15 cellular contexts compared by ENCODE assay signal in the genomic region with DNA sequence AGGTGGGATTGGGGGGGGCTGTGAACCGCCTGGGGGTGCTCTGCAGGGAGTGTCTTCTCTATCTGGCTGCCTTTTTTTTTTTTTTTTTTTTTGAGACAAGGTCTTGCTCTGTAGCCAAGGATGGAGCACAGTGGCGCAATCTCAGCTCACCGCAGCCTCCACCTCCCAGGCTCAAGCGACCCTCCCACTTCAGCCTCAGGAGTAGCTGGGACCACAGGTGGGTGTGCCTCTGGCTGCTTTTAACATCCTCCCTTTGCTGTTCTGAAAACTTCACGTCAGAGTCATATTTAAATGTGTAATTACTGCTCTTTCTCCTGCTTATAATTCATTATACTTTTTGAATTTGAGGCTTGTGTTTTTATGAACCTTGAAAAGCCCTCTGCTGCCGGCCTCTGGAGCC.
DNase-seq lines count a peak whose midpoint lies in the region; ATAC-seq, FAIRE-seq and TF ChIP-seq lines count a peak whose summit lies in the region.
"Had no signal": no experiment of that assay in that cellular context is flagged by ENCODE, and none has a peak within 500 bp of the region (broad histone marks: within the 10 kb centered on the region; RNA-seq: fewer than 3 reads in every experiment).

No MANE protein-coding gene starts in this region.

- H3K4me1 Mint-ChIP-seq in activated CD4-positive, alpha-beta T cell treated with anti-CD3 and anti-CD28 coated beads, Interleukin-2, amount 10 ng/mL, durations not matched to agents 7 days and 5 days, result peaks cover 39% of the 10 kb centered on the region
- H3K4me1 Mint-ChIP-seq in astrocyte (ENCODE audit: low read depth, unreplicated experiment), result peaks cover 19% of the 10 kb centered on the region
- H3K4me1 Mint-ChIP-seq in neural progenitor cell, result peaks cover 53% of the 10 kb centered on the region

- H2BK5ac ChIP-seq in IMR-90 (ENCODE audit: low read depth, low read length, poor library complexity, severe bottlenecking), result no peak overlapping the region

- BruUV-seq in IMR-90 (replicated peaks; lab: Mats Ljungman, UMichigan), result no TSS peak

- POLR2A ChIA-PET in activated CD4-positive, alpha-beta T cell treated with anti-CD3 and anti-CD28 coated beads, Interleukin-2, amount 10 ng/mL, durations not matched to agents 7 days and 5 days (lab: Charles Lee), result interaction anchor here (0.7 kb wide), 1 partner anchor 211 kb away, joined by 3 read pairs; no protein-coding TSS in a partner anchor
- POLR2A ChIA-PET in IMR-90 (lab: Charles Lee; ENCODE audit: unreplicated experiment), result no interaction called here

- H3K36me3 Mint-ChIP-seq in activated CD4-positive, alpha-beta T cell treated with anti-CD3 and anti-CD28 coated beads, Interleukin-2, amount 10 ng/mL, durations not matched to agents 7 days and 5 days (ENCODE audit: low read depth), result peaks cover 10% of the 10 kb centered on the region
- H3K36me3 Mint-ChIP-seq in astrocyte (ENCODE audit: low read depth, unreplicated experiment) (peaks cover 13% of the 10 kb centered on the region), neural progenitor cell (peaks cover 23% of the 10 kb centered on the region)

- H3K4me3 ChIP-seq in IMR-90 (ENCODE audit: insufficient read depth, low read depth, low read length), result no peak overlapping the region
- H3K4me3 ChIP-seq in astrocyte (ENCODE audit: insufficient read depth, low read depth, low read length), result no peak overlapping the region
- no peak overlapping the region for H3K4me3 ChIP-seq in neural progenitor cell
- H3K4me3 ChIP-seq in sigmoid colon, result no peak overlapping the region
- H3K4me3 ChIP-seq: HAP-1 had no signal

- H3K79me2 ChIP-seq in astrocyte (ENCODE audit: insufficient read depth, low read length) (peaks cover 96% of the 10 kb centered on the region), neural progenitor cell (ENCODE audit: low read depth) (peaks cover 83% of the 10 kb centered on the region)

- WGBS in IMR-90 (ENCODE audit: extremely low coverage in 2 of 2, insufficient read length in 1 of 2), 2 experiments, result 80% methylated on average over 1 of the region's 6 CpGs; no CpG with 5 or more reads in 1 of the 2 experiments
- WGBS in sigmoid colon, 2 donors, result 80 to 89% methylated on average over 6 of the region's 6 CpGs

- H3F3A ChIP-seq in neural progenitor cell (ENCODE audit: low read depth), result peaks cover 34% of the 10 kb centered on the region

- H4K5ac ChIP-seq in IMR-90 (ENCODE audit: low read depth, low read length), result no peak overlapping the region

- no peak overlapping the region for H3K56ac ChIP-seq in IMR-90 (ENCODE audit: extremely low read depth, insufficient read depth, low read length)

- DNase-seq in activated CD4-positive, alpha-beta T cell treated with anti-CD3 and anti-CD28 coated beads, Interleukin-2, amount 10 ng/mL, durations not matched to agents 7 days and 5 days, result no peak
- no peak for DNase-seq in activated CD4-positive, alpha-beta T cell treated with anti-CD3 and anti-CD28 coated beads, Interleukin-2, amount 50 U/mL, for 48 hours
- no peak for DNase-seq in IMR-90
- no peak for DNase-seq in astrocyte (ENCODE audit: low read depth)
- no peak for DNase-seq in neural progenitor cell (ENCODE audit: low spot score)
- no peak for DNase-seq in putamen (ENCODE audit: low spot score)
- no peak for DNase-seq in sigmoid colon
- DNase-seq in medulla oblongata (ENCODE audit: extremely low spot score), result no peak
- DNase-seq: cerebellar nuclear complex; NCI-H2171 treated with DMSO at 0.1 percent for 48 hours; NK-92 treated with Interleukin-12 subunit alpha and Interleukin-12 subunit beta, amount 100 ng/mL, for 24 hours; T-helper 9 cell had no signal

- H4K20me1 ChIP-seq in IMR-90 (ENCODE audit: insufficient read depth, low read length), result peaks cover 90% of the 10 kb centered on the region
- peaks cover 93% of the 10 kb centered on the region for H4K20me1 ChIP-seq in astrocyte (ENCODE audit: insufficient read depth, low read length)
- peaks cover 85% of the 10 kb centered on the region for H4K20me1 ChIP-seq in neural progenitor cell (ENCODE audit: low read depth)

- H3K9me3 Mint-ChIP-seq in activated CD4-positive, alpha-beta T cell treated with anti-CD3 and anti-CD28 coated beads, Interleukin-2, amount 10 ng/mL, durations not matched to agents 7 days and 5 days, result no peaks in the 10 kb centered on the region
- H3K9me3 Mint-ChIP-seq in astrocyte (ENCODE audit: unreplicated experiment) (no peaks in the 10 kb centered on the region), neural progenitor cell (no peaks in the 10 kb centered on the region)

- H3K27ac ChIP-seq in IMR-90 (ENCODE audit: insufficient read depth, low read length), result no peak overlapping the region
- no peak overlapping the region for H3K27ac ChIP-seq in astrocyte (ENCODE audit: low read depth, low read length)
- H3K27ac ChIP-seq in neural progenitor cell, result peak overlapping the region; percentile 78
- H3K27ac ChIP-seq in sigmoid colon, result no peak overlapping the region

- no peak for TF ChIP-seq POLR2A in IMR-90 (IDR thresholded peaks at IDR 0.05; ENCODE audit: low read depth, low read length)
- no peak for TF ChIP-seq POLR2A in sigmoid colon (IDR thresholded peaks at IDR 0.05)

- peak overlapping the region; percentile 71 for H3K27ac Mint-ChIP-seq in activated CD4-positive, alpha-beta T cell treated with anti-CD3 and anti-CD28 coated beads, Interleukin-2, amount 10 ng/mL, durations not matched to agents 7 days and 5 days
- peak overlapping the region; percentile 19 for H3K27ac Mint-ChIP-seq in astrocyte (ENCODE audit: unreplicated experiment)
- H3K27ac Mint-ChIP-seq in neural progenitor cell, result no peak overlapping the region

- H3K9me3 ChIP-seq in IMR-90 (ENCODE audit: control insufficient read depth, insufficient read depth, low read length) (no peaks in the 10 kb centered on the region), astrocyte (ENCODE audit: insufficient read depth, low read depth, low read length) (no peaks in the 10 kb centered on the region), neural progenitor cell (ENCODE audit: low read depth) (no peaks in the 10 kb centered on the region), sigmoid colon (no peaks in the 10 kb centered on the region)
- H3K9me3 ChIP-seq: HAP-1 had no signal

- in situ Hi-C loops in IMR-90 (cut with MboI; ENCODE audit: low sequenced_read_pairs), result no loop called here

- no peak overlapping the region for H2BK15ac ChIP-seq in IMR-90 (ENCODE audit: low read depth, low read length)

- no peak for ATAC-seq in IMR-90 (ENCODE audit: low read depth)

- no peak overlapping the region for H2BK120ac ChIP-seq in IMR-90 (ENCODE audit: low read depth, low read length)

- no peak overlapping the region for H2BK20ac ChIP-seq in IMR-90 (ENCODE audit: low read depth, low read length)

- no peak for TF ChIP-seq RAD21 in IMR-90 (IDR thresholded peaks at IDR 0.05; ENCODE audit: low read length)

- H2AFZ ChIP-seq in IMR-90 (replicated peaks; ENCODE audit: low read length, poor library complexity), result no peak overlapping the region
- H2AFZ ChIP-seq in astrocyte (ENCODE audit: low read depth, low read length), result no peak overlapping the region
- no peak overlapping the region for H2AFZ ChIP-seq in neural progenitor cell (replicated peaks)

- FAIRE-seq in astrocyte (lab: Jason Lieb, UNC), result no peak
- FAIRE-seq: G401.6, islet of Langerhans had no signal

- peaks cover 20% of the 10 kb centered on the region for H3K9me1 ChIP-seq in IMR-90 (ENCODE audit: insufficient read depth, low read length)

- H3K14ac ChIP-seq in IMR-90 (replicated peaks; ENCODE audit: low read depth, low read length), result no peak overlapping the region

- no peak overlapping the region for H3K4me2 ChIP-seq in IMR-90 (ENCODE audit: low read depth, low read length)
- no peak overlapping the region for H3K4me2 ChIP-seq in astrocyte (ENCODE audit: low read length)
- H3K4me2 ChIP-seq in neural progenitor cell, result peak overlapping the region; percentile 44

- no peak overlapping the region for H3K4me3 Mint-ChIP-seq in activated CD4-positive, alpha-beta T cell treated with anti-CD3 and anti-CD28 coated beads, Interleukin-2, amount 10 ng/mL, durations not matched to agents 7 days and 5 days
- H3K4me3 Mint-ChIP-seq in astrocyte (ENCODE audit: unreplicated experiment), result peak overlapping the region; percentile 40
- peak overlapping the region; percentile 0 for H3K4me3 Mint-ChIP-seq in neural progenitor cell

- no peak overlapping the region for H4K91ac ChIP-seq in IMR-90 (ENCODE audit: insufficient read depth, low read depth, low read length)

- H3K79me1 ChIP-seq in IMR-90 (ENCODE audit: low read depth in 1 of 2, low read length in 2 of 2), result peaks cover 53 to 89% of the 10 kb centered on the region in 2 experiments

- intact Hi-C loops in IMR-90 (cut with micrococcal nuclease), result no loop called here
- intact Hi-C loops in sigmoid colon (cut with DNase I), result no loop called here

- dilution Hi-C loops in IMR-90 (cut with HindIII; ENCODE audit: low sequenced_read_pairs, unreplicated experiment), result no loop called here

- H3K4me1 ChIP-seq in IMR-90 (ENCODE audit: control insufficient read depth, insufficient read depth, low read length) (peaks cover 19% of the 10 kb centered on the region), astrocyte (ENCODE audit: insufficient read depth, low read length) (peaks cover 3% of the 10 kb centered on the region), neural progenitor cell (peaks cover 44% of the 10 kb centered on the region), sigmoid colon (peaks cover 0 to 47% (median 40%) of the 10 kb centered on the region in 4 donors)
- H3K4me1 ChIP-seq: HAP-1 had no signal

- H3K27me3 ChIP-seq in IMR-90 (ENCODE audit: control insufficient read depth, insufficient read depth, low read length) (no peaks in the 10 kb centered on the region), astrocyte (ENCODE audit: insufficient read depth, low read length) (no peaks in the 10 kb centered on the region), neural progenitor cell (no peaks in the 10 kb centered on the region), sigmoid colon (no peaks in the 10 kb centered on the region)

- H3K36me3 ChIP-seq in IMR-90 (ENCODE audit: control insufficient read depth, insufficient read depth, low read length) (peaks cover 22% of the 10 kb centered on the region), astrocyte (ENCODE audit: insufficient read depth, low read length) (peaks cover 4% of the 10 kb centered on the region), neural progenitor cell (no peaks in the 10 kb centered on the region), sigmoid colon (peaks cover 0 to 4% (median under 1%) of the 10 kb centered on the region in 4 donors)

- no peak overlapping the region for H3K23ac ChIP-seq in IMR-90 (ENCODE audit: low read depth, low read length)

- CTCF ChIA-PET in activated CD4-positive, alpha-beta T cell treated with anti-CD3 and anti-CD28 coated beads, Interleukin-2, amount 10 ng/mL, durations not matched to agents 7 days and 5 days (lab: Charles Lee), result interaction anchor here (0.6 to 1.7 kb wide), 4 partner anchors 14 to 389 kb away, joined by 3 to 7 read pairs (median 4); no protein-coding TSS in a partner anchor
- CTCF ChIA-PET in IMR-90 (lab: Yijun Ruan, JAX), result interaction anchor here (0.7 kb wide), 1 partner anchor 61 kb away, joined by 3 read pairs; no protein-coding TSS in a partner anchor

- no peak overlapping the region for H2AK5ac ChIP-seq in IMR-90 (ENCODE audit: low read depth, low read length)

- H3K4ac ChIP-seq in IMR-90 (ENCODE audit: low read depth, low read length), result no peak overlapping the region

- H4K8ac ChIP-seq in IMR-90 (ENCODE audit: low read depth in 2 of 2, low read length in 2 of 2), result no peak overlapping the region

- TF ChIP-seq CTCF in IMR-90 (conservative IDR thresholded peaks at IDR 0.05; ENCODE audit: low read depth, low read length) (no peak), astrocyte (IDR thresholded peaks at IDR 0.05; ENCODE audit: insufficient read depth, low read depth, low read length) (no peak), neural progenitor cell (IDR thresholded peaks at IDR 0.05) (no peak), sigmoid colon (IDR thresholded peaks at IDR 0.05) (no peak)

- H3K9ac ChIP-seq in IMR-90 (ENCODE audit: low read depth, low read length) (no peak overlapping the region), astrocyte (ENCODE audit: low read length) (no peak overlapping the region), neural progenitor cell (no peak overlapping the region)

- H3K18ac ChIP-seq in IMR-90 (ENCODE audit: low read depth, low read length), result no peak overlapping the region

- no peak for TF ChIP-seq EP300 in sigmoid colon (IDR thresholded peaks at IDR 0.05)

- no peak overlapping the region for H2AK9ac ChIP-seq in IMR-90 (replicated peaks; ENCODE audit: low read depth, low read length, poor library complexity)

- H3K27me3 Mint-ChIP-seq in activated CD4-positive, alpha-beta T cell treated with anti-CD3 and anti-CD28 coated beads, Interleukin-2, amount 10 ng/mL, durations not matched to agents 7 days and 5 days, result no peaks in the 10 kb centered on the region
- H3K27me3 Mint-ChIP-seq in astrocyte (ENCODE audit: low read depth, unreplicated experiment) (no peaks in the 10 kb centered on the region), neural progenitor cell (ENCODE audit: insufficient read depth, low read depth) (peaks cover 5% of the 10 kb centered on the region)
